Comparison of ENCODE assay signal across 8 cellular contexts in the genomic region with DNA sequence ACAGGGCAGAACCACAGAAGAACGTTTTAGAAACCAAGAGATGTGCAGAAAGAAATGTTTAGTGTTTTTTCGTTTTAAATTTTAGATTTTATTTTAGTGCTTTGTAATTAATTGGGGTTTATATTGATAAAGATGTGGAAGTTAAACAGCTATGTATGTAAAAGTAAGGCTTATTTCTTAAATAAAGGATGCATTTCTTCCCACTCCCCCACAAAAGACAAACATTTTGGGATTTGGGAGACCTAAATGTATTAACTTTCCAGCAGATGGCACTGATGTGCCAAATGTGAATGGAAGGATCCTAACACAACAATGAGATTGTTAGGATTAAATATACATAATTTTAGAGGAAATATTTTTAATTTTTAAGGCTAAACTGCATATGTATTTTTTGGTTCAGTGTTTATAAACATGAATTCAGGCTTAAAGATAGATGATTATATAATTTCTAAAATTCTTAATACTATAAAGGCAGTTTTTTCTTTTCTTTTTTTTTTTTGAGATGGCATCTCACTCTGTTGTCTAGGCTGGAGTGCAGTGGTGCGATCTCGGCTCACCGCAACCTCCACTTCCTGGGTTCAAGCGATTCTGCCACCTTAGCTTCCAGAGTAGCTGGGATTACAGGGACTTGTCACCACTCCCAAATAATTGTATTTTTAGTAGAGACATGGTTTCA. TPM values are rescaled to one million over a fixed set of nuclear protein-coding genes. Genes with fewer than 3 reads are reported as not detected.
A peak's percentile ranks its signal among the peaks of the same experiment; 100 is the strongest.
DNase-seq lines count a peak whose midpoint lies in the region; ATAC-seq, FAIRE-seq and TF ChIP-seq lines count a peak whose summit lies in the region.

No MANE protein-coding gene starts in this region.

- H3K27ac ChIP-seq in AG04450 (ENCODE audit: low read depth, low read length): no peak overlapping the region
- no peak overlapping the region for H3K27ac ChIP-seq in RWPE1
- H3K27ac ChIP-seq in thyroid gland: no peak overlapping the region

- H3K9me3 Mint-ChIP-seq in glutamatergic neuron (ENCODE audit: unreplicated experiment): peaks cover 6% of the 10 kb centered on the region

- peaks cover 0 to 3% of the 10 kb centered on the region in 2 donors for H3K4me1 ChIP-seq in thyroid gland

- TF ChIP-seq POLR2A in GM12892 (IDR thresholded peaks at IDR 0.05; ENCODE audit: low read depth, low read length): no peak
- no peak for TF ChIP-seq POLR2A in thyroid gland (IDR thresholded peaks at IDR 0.05)

- CTCF ChIA-PET in AG04450 (lab: Charles Lee): interaction anchor here (0.5 to 8.3 kb wide), 38 partner anchors 8 to 691 kb away, joined by 3 to 126 read pairs (median 4); partner anchors contain the start of gene PFDN4
- CTCF ChIA-PET in RWPE1 (lab: Yijun Ruan, JAX): interaction anchor here (0.6 to 1.3 kb wide), 8 partner anchors 9 to 448 kb away, joined by 3 to 8 read pairs (median 4); partner anchors contain the start of gene PFDN4

- no peak overlapping the region for H3K4me3 ChIP-seq in AG04450 (ENCODE audit: low read depth, low read length)
- no peak overlapping the region for H3K4me3 ChIP-seq in thyroid gland (replicated peaks in 1 of 3)

- H3K27me3 Mint-ChIP-seq in glutamatergic neuron (ENCODE audit: unreplicated experiment): peaks cover 4% of the 10 kb centered on the region

- no peak overlapping the region for H3K4me3 Mint-ChIP-seq in glutamatergic neuron (ENCODE audit: unreplicated experiment)

- whole genome bisulfite sequencing in thyroid gland, 2 donors: 76 to 84% methylated on average over 6 of the region's 6 CpGs

- H3K36me3 ChIP-seq in thyroid gland: no peaks in the 10 kb centered on the region

- H3K9me3 ChIP-seq in AG04450 (ENCODE audit: control insufficient read depth, insufficient read depth, low read length) (no peaks in the 10 kb centered on the region), thyroid gland (no peaks in the 10 kb centered on the region)

- DNase-seq in AG04450 (ENCODE audit: low read depth, low spot score): no peak
- peak; percentile 43 for DNase-seq in H4 (ENCODE audit: low spot score)
- DNase-seq in RWPE1 (ENCODE audit: low spot score): peak; percentile 70
- no peak for DNase-seq in glutamatergic neuron
- DNase-seq in GM12892 (ENCODE audit: insufficient read length): no peak
- DNase-seq in stimulated activated CD4-positive, alpha-beta T cell treated with anti-CD3 and anti-CD28 coated beads, Interleukin-4, amount 100 ng/mL, for 24 hours: no peak
- no peak for DNase-seq in thyroid gland

- peaks cover 5% of the 10 kb centered on the region for H3K4me1 Mint-ChIP-seq in glutamatergic neuron (ENCODE audit: low read depth, unreplicated experiment)

- TF ChIP-seq CTCF in AG04450 (IDR thresholded peaks at IDR 0.05; ENCODE audit: low read depth, low read length) (peak; percentile 69), RWPE1 (conservative IDR thresholded peaks at IDR 0.05; ENCODE audit: low read depth) (peak; percentile 82), glutamatergic neuron (IDR thresholded peaks at IDR 0.05; ENCODE audit: partially characterized antibody, unreplicated experiment) (peak; percentile 43), thyroid gland (IDR thresholded peaks at IDR 0.05) (peak in 3 of 6 experiments; percentile 50 to 51 (median 50))

- H3K27me3 ChIP-seq in AG04450 (ENCODE audit: control insufficient read depth, insufficient read depth, low read length) (no peaks in the 10 kb centered on the region), thyroid gland (no peaks in the 10 kb centered on the region)

- intact Hi-C loops in thyroid gland (cut with DNase I): no loop called here

- FAIRE-seq in GM12892 (lab: Jason Lieb, UNC): no peak

- H3K36me3 Mint-ChIP-seq in glutamatergic neuron (ENCODE audit: unreplicated experiment): no peaks in the 10 kb centered on the region

- no peak overlapping the region for H3K27ac Mint-ChIP-seq in glutamatergic neuron (ENCODE audit: unreplicated experiment)

- POLR2A ChIA-PET in AG04450 (lab: Yijun Ruan, JAX): no interaction called here
- POLR2A ChIA-PET in RWPE1 (lab: Yijun Ruan, JAX; ENCODE audit: low non-redundant PET): no interaction called here

- no peak for ATAC-seq in HG03175 (IDR thresholded peaks at IDR 0.05; ENCODE audit: unreplicated experiment)

RNA-seq across cellular contexts. Expression of gene PFDN4, which starts 12.0 kb away (rescaled TPM):
- polyA plus RNA-seq in AG04450 (2011; rRNA removed): 63.9 and 104 TPM in 2 replicates
- 9.8 and 12.2 TPM in 2 replicates for polyA minus RNA-seq in AG04450 (2011; rRNA and poly(A)+ RNA removed)
- total RNA-seq in H4 (2014; rRNA removed; shearing (Covaris generic)): 147 and 169 TPM in 2 replicates
- 51.6 TPM for total RNA-seq in glutamatergic neuron (ENCODE audit: unreplicated experiment)
- polyA plus RNA-seq in GM12892 (2012; ENCODE audit: missing spikeins): 64.2 TPM
- total RNA-seq in thyroid gland: 10 to 100 TPM; 24.0 to 38.3 (median 31.5) TPM

RNA-seq across cellular contexts. Expression of gene CYP24A1, which starts 46.1 kb away (rescaled TPM):
- polyA plus RNA-seq in AG04450 (2011; rRNA removed): 2.1 TPM in 1 of 2 replicates, not detected in the other
- polyA minus RNA-seq in AG04450 (2011; rRNA and poly(A)+ RNA removed): 0.18 and 0.43 TPM in 2 replicates
- 0.95 TPM in 1 of 2 replicates, not detected in the other for total RNA-seq in H4 (2014; rRNA removed; shearing (Covaris generic))
- total RNA-seq in glutamatergic neuron (ENCODE audit: unreplicated experiment) (not detected), thyroid gland (1 to 10 TPM in 1 of 4 donors, under 1 TPM in 2, not detected in 1; 0.44 to 6.6 (median 0.67) TPM)
- not detected for polyA plus RNA-seq in GM12892 (2012; ENCODE audit: missing spikeins)

Comparison
In these comparisons a context has a peak if more than half of its experiments do, and no peak if none do; other contexts are left out.
1. DNase-seq: peak in H4 (single experiment) and RWPE1 (single experiment); none in AG04450 (single experiment), glutamatergic neuron (single experiment), GM12892 (single experiment), stimulated activated CD4-positive, alpha-beta T cell treated with anti-CD3 and anti-CD28 coated beads, Interleukin-4, amount 100 ng/mL, for 24 hours (single experiment) and thyroid gland (0 of 2).